ENCODE assay signal across 1 cellular context in the genomic region with DNA sequence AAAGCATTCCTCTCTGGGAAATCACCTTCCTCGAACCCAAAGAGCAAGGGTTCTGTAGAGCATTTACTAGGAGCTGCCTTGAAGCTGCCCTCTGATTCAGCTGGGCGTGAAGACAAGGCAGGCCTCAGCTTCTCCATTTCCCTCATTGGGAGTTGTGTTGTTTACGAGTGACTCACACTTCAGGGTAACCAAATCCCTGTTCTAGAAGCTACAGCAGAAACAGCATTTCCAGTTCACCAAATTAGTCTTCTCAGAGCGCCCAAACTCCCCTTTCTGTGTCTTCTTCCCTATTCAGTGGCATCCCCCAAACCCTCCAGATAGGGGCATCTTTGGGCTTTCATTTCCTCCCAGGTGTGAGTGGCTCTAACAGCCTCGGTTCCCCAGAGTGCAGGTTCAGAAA.
TF ChIP-seq lines count a peak whose summit lies in the region.

No MANE protein-coding gene starts in this region.

TF ChIP-seq in endothelial cell of umbilical vein, 7 proteins besides CTCF, POLR2A, EP300 and RAD21 (continued from another document):
- TF ChIP-seq, protein P1, sequence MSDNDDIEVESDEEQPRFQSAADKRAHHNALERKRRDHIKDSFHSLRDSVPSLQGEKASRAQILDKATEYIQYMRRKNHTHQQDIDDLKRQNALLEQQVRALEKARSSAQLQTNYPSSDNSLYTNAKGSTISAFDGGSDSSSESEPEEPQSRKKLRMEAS (IDR thresholded peaks at IDR 0.05; ENCODE audit: insufficient read depth, insufficient read length): no peak
- TF ChIP-seq JUN (IDR thresholded peaks at IDR 0.05; ENCODE audit: borderline replicate concordance, insufficient read depth, insufficient read length, low read depth) (no peak), FOS (IDR thresholded peaks at IDR 0.05; ENCODE audit: borderline replicate concordance, insufficient read depth, low read length) (no peak), MYC (IDR thresholded peaks at IDR 0.05; ENCODE audit: low read depth, low read length) (no peak), EZH2 (IDR thresholded peaks at IDR 0.05; ENCODE audit: borderline replicate concordance, low read depth, low read length, severe bottlenecking) (no peak), POLR2AphosphoS5 (IDR thresholded peaks at IDR 0.05; ENCODE audit: insufficient read depth, low read depth, low read length) (no peak)
